17 cellular contexts compared by ENCODE assay signal in genomic region chr2:205079173-205079572, GRCh38.
"Had no signal": no experiment of that assay in that cellular context is flagged by ENCODE, and none has a peak within 500 bp of the region (broad histone marks: within the 10 kb centered on the region; RNA-seq: fewer than 3 reads in every experiment).

No MANE protein-coding gene starts in this region.

- H3K27ac Mint-ChIP-seq: activated CD4-positive, alpha-beta memory T cell treated with anti-CD3 and anti-CD28 coated beads for 36 hours; activated naive CD4-positive, alpha-beta T cell treated with anti-CD3 and anti-CD28 coated beads, Interleukin-2, amount 50 U/mL, for 72 hours had no signal

- DNase-seq: activated CD4-positive, alpha-beta memory T cell treated with anti-CD3 and anti-CD28 coated beads for 36 hours; activated CD4-positive, alpha-beta T cell treated with anti-CD3 and anti-CD28 coated beads for 48 hours; activated CD4-positive, CD25-positive, alpha-beta regulatory T cell treated with anti-CD3 and anti-CD28 coated beads, Interleukin-2, amount 50 U/mL, for 72 hours; activated CD8-positive, alpha-beta memory T cell treated with anti-CD3 and anti-CD28 coated beads for 24 hours; activated gamma-delta T cell; activated T-cell treated with anti-CD3 and anti-CD28 coated beads, Interleukin-2, amount 50 U/mL, for 4 hours; anterior cingulate cortex; cerebellar nuclear complex; Karpas-422; NCI-H1105 treated with DMSO at 0.1 percent for 48 hours; NCI-H1436 treated with DMSO at 0.1 percent for 48 hours; NCI-H187; NCI-H2081; NCI-H524; SIG-M5 had no signal

- H3K9me3 Mint-ChIP-seq: activated CD4-positive, alpha-beta memory T cell treated with anti-CD3 and anti-CD28 coated beads for 36 hours had no signal

- H3K27me3 Mint-ChIP-seq: activated CD4-positive, alpha-beta memory T cell treated with anti-CD3 and anti-CD28 coated beads for 36 hours had no signal

- H3K4me3 Mint-ChIP-seq: activated CD4-positive, alpha-beta memory T cell treated with anti-CD3 and anti-CD28 coated beads for 36 hours; activated T-cell treated with anti-CD3 and anti-CD28 coated beads, Interleukin-2, amount 50 U/mL, for 4 hours had no signal

- H3K36me3 Mint-ChIP-seq: activated CD4-positive, alpha-beta memory T cell treated with anti-CD3 and anti-CD28 coated beads for 36 hours had no signal

- H3K4me3 ChIP-seq: K562 had no signal

- ATAC-seq: activated naive CD4-positive, alpha-beta T cell treated with anti-CD3 and anti-CD28 coated beads, Interleukin-2, amount 50 U/mL, for 72 hours; activated T-cell treated with anti-CD3 and anti-CD28 coated beads, Interleukin-2, amount 50 U/mL, for 4 hours; K562 had no signal
